ENCODE assay signal across 2 cellular contexts in genomic region chr21:45556645-45557601, GRCh38.
TF ChIP-seq lines count a peak whose summit lies in the region.

No MANE protein-coding gene starts in this region.

TF ChIP-seq in A549, 52 proteins besides CTCF, POLR2A, EP300 and RAD21 (continued from another document):
- TF ChIP-seq REST (IDR thresholded peaks at IDR 0.05): no peak
- TF ChIP-seq HOXB13 (CRISPR knock-in tag; IDR thresholded peaks at IDR 0.05; ENCODE audit: low read depth): no peak
- no peak for TF ChIP-seq MAX (IDR thresholded peaks at IDR 0.05)
- no peak for TF ChIP-seq ZC3H11A (IDR thresholded peaks at IDR 0.05)

TF ChIP-seq in GM23338, 12 proteins besides CTCF, POLR2A, EP300 and RAD21 (continued from another document):
- no peak for TF ChIP-seq CREB1 (CRISPR knock-in tag; IDR thresholded peaks at IDR 0.05; ENCODE audit: low read depth)
TF ChIP-seq in GM23338: peak in this region for 0.
